10 cellular contexts compared by ENCODE assay signal in genomic region chr3:40690696-40691597, GRCh38.
A peak's percentile ranks its signal among the peaks of the same experiment; 100 is the strongest.
DNase-seq lines count a peak whose midpoint lies in the region; ATAC-seq, FAIRE-seq and TF ChIP-seq lines count a peak whose summit lies in the region.
"Had no signal": no experiment of that assay in that cellular context is flagged by ENCODE, and none has a peak within 500 bp of the region (broad histone marks: within the 10 kb centered on the region; RNA-seq: fewer than 3 reads in every experiment).

No MANE protein-coding gene starts in this region.

- no peak overlapping the region for H3K9ac ChIP-seq in HepG2 (ENCODE audit: insufficient read depth, low read depth, low read length)

- CTCF ChIA-PET in HepG2 (lab: Yijun Ruan, JAX; ENCODE audit: low intra/inter-chr PET ratio, low total read pairs), result no interaction called here

- no peak for FAIRE-seq in HepG2 (lab: Jason Lieb, UNC)
- no peak for FAIRE-seq in HTR-8/SVneo (lab: Jason Lieb, UNC)
- FAIRE-seq: endothelial cell of umbilical vein had no signal

- peak; percentile 70 to 85 for DNase-seq in Kasumi-1 (lab: John Stamatoyannopoulos, UW)
- DNase-seq in caudate nucleus (lab: John Stamatoyannopoulos, UW), result peak in 11 of 61 donors; percentile 2 to 48 (median 19)
- no peak for DNase-seq in HepG2 (ENCODE audit: low spot score)
- peak; percentile 40 to 71 for DNase-seq in gastrocnemius medialis
- DNase-seq in T-helper 1 cell, result no peak
- DNase-seq in HTR-8/SVneo (ENCODE audit: insufficient read length, low spot score), result no peak
- DNase-seq in activated T-cell treated with anti-CD3 and anti-CD28 coated beads for 4 hours, result no peak
- DNase-seq: MV-4-11 had no signal

- ATAC-seq in HepG2 (peak; percentile 43), gastrocnemius medialis (peak; percentile 66 to 72), GM21723 (IDR thresholded peaks at IDR 0.05; ENCODE audit: unreplicated experiment) (no peak)

- TF ChIP-seq RAD21 in HepG2 (CRISPR knock-in tag; IDR thresholded peaks at IDR 0.05), result no peak

- in situ Hi-C loops in HepG2 (cut with HindIII; ENCODE audit: extremely low pct_ligation_motif_present, low pct_unique_long_range_greater_than_20kb), result no loop called here
- in situ Hi-C loops in gastrocnemius medialis (cut with MboI; ENCODE audit: low sequenced_read_pairs in 4 of 4), result no loop called here

- peak overlapping the region; percentile 64 for H3K4me2 ChIP-seq in HepG2 (ENCODE audit: low read depth, low read length)

- POLR2A ChIA-PET in HepG2 (lab: Yijun Ruan, JAX), result no interaction called here

- H3K36me3 ChIP-seq in HepG2 (replicated peaks in 1 of 2; ENCODE audit: control insufficient read depth in 1 of 2, insufficient read depth in 2 of 2, low read length in 2 of 2), result no peaks in the 10 kb centered on the region
- no peaks in the 10 kb centered on the region for H3K36me3 ChIP-seq in gastrocnemius medialis

- 24% methylated on average over 8 of the region's 12 CpGs for WGBS in HepG2 (ENCODE audit: low lambda C conversion rate)

- H3K79me2 ChIP-seq in HepG2 (ENCODE audit: insufficient read depth, low read length), result no peaks in the 10 kb centered on the region

- H2AFZ ChIP-seq in HepG2 (ENCODE audit: low read length), result no peak overlapping the region

- peak overlapping the region; percentile 56 for H3K27ac ChIP-seq in caudate nucleus (ENCODE audit: low read depth, low read length)
- no peak overlapping the region for H3K27ac ChIP-seq in HepG2 (ENCODE audit: extremely low read length, insufficient read depth, low read length)
- peak overlapping the region; percentile 18 to 47 (median 34) for H3K27ac ChIP-seq in gastrocnemius medialis

- TF ChIP-seq CTCF in HepG2 (CRISPR knock-in tag; IDR thresholded peaks at IDR 0.05) (no peak), gastrocnemius medialis (IDR thresholded peaks at IDR 0.05 in 4 of 5, conservative IDR thresholded peaks at IDR 0.05 in 1 of 5) (no peak)

- H3K27me3 ChIP-seq in HepG2 (ENCODE audit: control insufficient read depth in 1 of 2, insufficient read depth in 2 of 2, low read length in 2 of 2) (peaks cover 0 to 12% of the 10 kb centered on the region in 2 experiments; a peak in 1 of 5 replicates), gastrocnemius medialis (no peaks in the 10 kb centered on the region)

- H3K4me3 ChIP-seq in HepG2 (replicated peaks in 1 of 3; ENCODE audit: insufficient read depth in 1 of 3, low read depth in 2 of 3, low read length in 3 of 3) (peak overlapping the region in 1 of 3 experiments; percentile 21; a peak in 1 of 6 replicates), gastrocnemius medialis (no peak overlapping the region)

- H3K4me1 ChIP-seq in HepG2 (ENCODE audit: insufficient read depth, low read length) (peaks cover 16% of the 10 kb centered on the region), gastrocnemius medialis (peaks cover 8 to 21% of the 10 kb centered on the region in 2 donors)

- intact Hi-C loops in HepG2 (cut with micrococcal nuclease; ENCODE audit: unreplicated experiment), result no loop called here
- intact Hi-C loops in gastrocnemius medialis (cut with DNase I; ENCODE audit: low total_unique reads), result no loop called here

- H4K20me1 ChIP-seq in HepG2 (ENCODE audit: insufficient read depth, low read length), result no peaks in the 10 kb centered on the region

- TF ChIP-seq POLR2A in HepG2 (IDR thresholded peaks at IDR 0.05; ENCODE audit: insufficient read depth in 1 of 2, low read depth in 2 of 2, low read length in 2 of 2) (no peak), gastrocnemius medialis (IDR thresholded peaks at IDR 0.05) (no peak)

- no peak for TF ChIP-seq EP300 in HepG2 (IDR thresholded peaks at IDR 0.05; ENCODE audit: low read depth in 2 of 2, low read length in 2 of 2)
- no peak for TF ChIP-seq EP300 in HepG2 (CRISPR knock-in tag; IDR thresholded peaks at IDR 0.05; ENCODE audit: borderline replicate concordance)

- H3K9me3 ChIP-seq in HepG2 (ENCODE audit: low read length) (no peaks in the 10 kb centered on the region), gastrocnemius medialis (no peaks in the 10 kb centered on the region)

- no TSS peak for BruUV-seq in HepG2 (replicated peaks; lab: Mats Ljungman, UMichigan)

TF ChIP-seq in HepG2, 621 proteins besides CTCF, POLR2A, EP300 and RAD21 (continues in another document):
- TF ChIP-seq FOXK1 (CRISPR knock-in tag; IDR thresholded peaks at IDR 0.05; ENCODE audit: borderline replicate concordance, low read depth) (no peak), ARID4A (CRISPR knock-in tag; IDR thresholded peaks at IDR 0.05; ENCODE audit: borderline replicate concordance) (no peak), ZNF878 (CRISPR knock-in tag; IDR thresholded peaks at IDR 0.05) (no peak), FOXO4 (CRISPR knock-in tag; conservative IDR thresholded peaks at IDR 0.05) (no peak), GPBP1L1 (CRISPR knock-in tag; IDR thresholded peaks at IDR 0.05) (no peak), SALL1 (CRISPR knock-in tag; IDR thresholded peaks at IDR 0.05) (0 out of 2 replicates have a peak, but pooled peaks have one; percentile 13)

Comparison
In these comparisons a context has a peak if more than half of its experiments do, and no peak if none do; other contexts are left out.
1. DNase-seq: peak in Kasumi-1 (2 of 2) and gastrocnemius medialis (2 of 2); none in HepG2 (single experiment), T-helper 1 cell (0 of 5), HTR-8/SVneo (single experiment) and activated T-cell treated with anti-CD3 and anti-CD28 coated beads for 4 hours (single experiment).